Comparison of ENCODE assay signal across 1 cellular context in genomic region chr7:27141138-27141537, GRCh38.
TF ChIP-seq lines count a peak whose summit lies in the region.

No MANE protein-coding gene starts in this region.

TF ChIP-seq in HepG2, 621 proteins besides CTCF, POLR2A, EP300 and RAD21:
- TF ChIP-seq ZNF337 (CRISPR knock-in tag; IDR thresholded peaks at IDR 0.05; ENCODE audit: borderline replicate concordance, low read depth) = no peak
- TF ChIP-seq, protein P1, sequence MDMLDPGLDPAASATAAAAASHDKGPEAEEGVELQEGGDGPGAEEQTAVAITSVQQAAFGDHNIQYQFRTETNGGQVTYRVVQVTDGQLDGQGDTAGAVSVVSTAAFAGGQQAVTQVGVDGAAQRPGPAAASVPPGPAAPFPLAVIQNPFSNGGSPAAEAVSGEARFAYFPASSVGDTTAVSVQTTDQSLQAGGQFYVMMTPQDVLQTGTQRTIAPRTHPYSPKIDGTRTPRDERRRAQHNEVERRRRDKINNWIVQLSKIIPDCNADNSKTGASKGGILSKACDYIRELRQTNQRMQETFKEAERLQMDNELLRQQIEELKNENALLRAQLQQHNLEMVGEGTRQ (IDR thresholded peaks at IDR 0.05; ENCODE audit: low read depth, low read length) = no peak
- TF ChIP-seq, protein P1 (CRISPR knock-in tag; IDR thresholded peaks at IDR 0.05; ENCODE audit: borderline replicate concordance) = no peak
- TF ChIP-seq, protein P2, sequence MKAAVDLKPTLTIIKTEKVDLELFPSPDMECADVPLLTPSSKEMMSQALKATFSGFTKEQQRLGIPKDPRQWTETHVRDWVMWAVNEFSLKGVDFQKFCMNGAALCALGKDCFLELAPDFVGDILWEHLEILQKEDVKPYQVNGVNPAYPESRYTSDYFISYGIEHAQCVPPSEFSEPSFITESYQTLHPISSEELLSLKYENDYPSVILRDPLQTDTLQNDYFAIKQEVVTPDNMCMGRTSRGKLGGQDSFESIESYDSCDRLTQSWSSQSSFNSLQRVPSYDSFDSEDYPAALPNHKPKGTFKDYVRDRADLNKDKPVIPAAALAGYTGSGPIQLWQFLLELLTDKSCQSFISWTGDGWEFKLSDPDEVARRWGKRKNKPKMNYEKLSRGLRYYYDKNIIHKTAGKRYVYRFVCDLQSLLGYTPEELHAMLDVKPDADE (CRISPR knock-in tag; IDR thresholded peaks at IDR 0.05) = no peak
- TF ChIP-seq GATAD2A (CRISPR knock-in tag; IDR thresholded peaks at IDR 0.05) = no peak
- no peak for TF ChIP-seq ZNF598 (CRISPR knock-in tag; IDR thresholded peaks at IDR 0.05; ENCODE audit: borderline replicate concordance)
- no peak for TF ChIP-seq DPF2 (CRISPR knock-in tag; IDR thresholded peaks at IDR 0.05; ENCODE audit: borderline replicate concordance, low read depth)
- no peak for TF ChIP-seq RXRB (CRISPR knock-in tag; IDR thresholded peaks at IDR 0.05; ENCODE audit: borderline replicate concordance)
